In the genomic region with DNA sequence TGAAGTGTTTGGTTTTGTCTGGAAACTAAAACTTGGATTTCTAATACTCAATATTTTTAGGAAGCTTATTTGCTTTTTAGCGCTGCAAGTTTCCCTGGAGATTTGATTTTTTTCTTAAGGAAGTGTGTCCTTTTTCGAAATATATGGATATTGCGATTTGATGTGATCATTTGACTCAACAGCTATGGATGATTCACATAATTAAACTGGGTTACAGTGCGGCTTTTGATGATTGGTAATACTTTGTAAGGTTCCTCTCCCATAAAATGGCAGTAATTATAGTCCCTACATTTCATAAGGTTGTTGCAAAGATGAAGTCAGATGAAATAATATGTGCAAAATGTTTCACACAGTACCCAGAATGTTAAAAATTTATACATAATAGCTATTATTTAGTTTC, we compare ENCODE assay signal across 22 cellular contexts. TPM values are rescaled to one million over a fixed set of nuclear protein-coding genes. Genes with fewer than 3 reads are reported as not detected.
A peak's percentile ranks its signal among the peaks of the same experiment; 100 is the strongest.
DNase-seq lines count a peak whose midpoint lies in the region; ATAC-seq, FAIRE-seq and TF ChIP-seq lines count a peak whose summit lies in the region.
"Had no signal": no experiment of that assay in that cellular context is flagged by ENCODE, and none has a peak within 500 bp of the region (broad histone marks: within the 10 kb centered on the region; RNA-seq: fewer than 3 reads in every experiment).

No MANE protein-coding gene starts in this region.

- H3K4me1 ChIP-seq in naive thymus-derived CD4-positive, alpha-beta T cell (ENCODE audit: control insufficient read depth in 2 of 2, insufficient read depth in 2 of 2, low read length in 2 of 2), result peaks cover 11 to 72% of the 10 kb centered on the region in 2 donors

- H3K9me3 Mint-ChIP-seq in activated T-cell treated with anti-CD3 and anti-CD28 coated beads, Interleukin-2, amount 50 U/mL, for 24 hours, result no peaks in the 10 kb centered on the region
- H3K9me3 Mint-ChIP-seq in activated T-helper 17 cell treated with anti-CD3 and anti-CD28 coated beads, Interleukin-2, amount 50 U/mL, for 72 hours, result no peaks in the 10 kb centered on the region
- no peaks in the 10 kb centered on the region for H3K9me3 Mint-ChIP-seq in naive thymus-derived CD4-positive, alpha-beta T cell
- H3K9me3 Mint-ChIP-seq in natural killer cell, result no peaks in the 10 kb centered on the region
- H3K9me3 Mint-ChIP-seq: naive thymus-derived CD8-positive, alpha-beta T cell had no signal

- CTCF ChIA-PET in naive thymus-derived CD4-positive, alpha-beta T cell (lab: Charles Lee), result interaction anchor here (0.6 to 2.7 kb wide), 4 partner anchors 13 to 674 kb away, joined by 4 to 15 read pairs (median 10); partner anchors contain the start of gene LDHB

- no peaks in the 10 kb centered on the region for H3K27me3 ChIP-seq in naive thymus-derived CD4-positive, alpha-beta T cell (ENCODE audit: control insufficient read depth in 2 of 2, insufficient read depth in 2 of 2, low read length in 2 of 2)
- H3K27me3 ChIP-seq: BE2C, esophagus squamous epithelium had no signal

- POLR2A ChIA-PET in naive thymus-derived CD4-positive, alpha-beta T cell (lab: Charles Lee), result interaction anchor here (0.9 to 4.5 kb wide), 6 partner anchors 8 to 33 kb away, joined by 4 to 40 read pairs (median 14); partner anchors contain the start of gene LDHB

- TF ChIP-seq CTCF in natural killer cell (IDR thresholded peaks at IDR 0.05), result no peak
- TF ChIP-seq CTCF in GM10266 (IDR thresholded peaks at IDR 0.05; ENCODE audit: control insufficient read depth, insufficient read depth, low read depth, missing control alignments), result no peak

- H3K4me3 Mint-ChIP-seq in activated T-cell treated with anti-CD3 and anti-CD28 coated beads, Interleukin-2, amount 50 U/mL, for 24 hours, result no peak overlapping the region
- H3K4me3 Mint-ChIP-seq in activated T-helper 17 cell treated with anti-CD3 and anti-CD28 coated beads, Interleukin-2, amount 50 U/mL, for 72 hours, result peak overlapping the region; percentile 47
- peak overlapping the region in 4 of 10 donors; percentile 34 to 89 (median 52) for H3K4me3 Mint-ChIP-seq in naive thymus-derived CD4-positive, alpha-beta T cell
- no peak overlapping the region for H3K4me3 Mint-ChIP-seq in natural killer cell

- peak; percentile 60 for FAIRE-seq in GM12892 (lab: Jason Lieb, UNC)
- FAIRE-seq: K562 had no signal

- H3K27ac ChIP-seq in naive thymus-derived CD4-positive, alpha-beta T cell (ENCODE audit: low read depth, low read length), result no peak overlapping the region

- H3K4me3 ChIP-seq in naive thymus-derived CD4-positive, alpha-beta T cell (ENCODE audit: low read length), result no peak overlapping the region
- H3K4me3 ChIP-seq: esophagus squamous epithelium, K562 had no signal

- H3K4me1 Mint-ChIP-seq in activated T-cell treated with anti-CD3 and anti-CD28 coated beads, Interleukin-2, amount 50 U/mL, for 24 hours (ENCODE audit: low read depth), result peaks cover 86% of the 10 kb centered on the region
- peaks cover 54% of the 10 kb centered on the region for H3K4me1 Mint-ChIP-seq in activated T-helper 17 cell treated with anti-CD3 and anti-CD28 coated beads, Interleukin-2, amount 50 U/mL, for 72 hours
- H3K4me1 Mint-ChIP-seq in naive thymus-derived CD4-positive, alpha-beta T cell, result peaks cover 53 to 98% (median 92%) of the 10 kb centered on the region in 7 donors
- peaks cover 0 to 5% of the 10 kb centered on the region in 2 donors for H3K4me1 Mint-ChIP-seq in natural killer cell

- no peak for TF ChIP-seq POLR2A in GM12892 (IDR thresholded peaks at IDR 0.05; ENCODE audit: low read depth, low read length)

- no peak for DNase-seq in activated T-cell treated with anti-CD3 and anti-CD28 coated beads, Interleukin-2, amount 50 U/mL, for 24 hours
- no peak for DNase-seq in activated T-cell treated with anti-CD3 and anti-CD28 coated beads, Interleukin-2, amount 50 U/mL, for 48 hours
- DNase-seq in GM12892 (ENCODE audit: insufficient read length) (no peak), natural killer cell (no peak), GM10266 (ENCODE audit: extremely low spot score) (no peak), NCI-H446 treated with DMSO at 0.1 percent for 48 hours (lab: John Stamatoyannopoulos, UW) (no peak)
- DNase-seq in naive thymus-derived CD4-positive, alpha-beta T cell, result no peak
- DNase-seq: activated CD4-positive, CD25-positive, alpha-beta regulatory T cell; effector CD8-positive, alpha-beta T cell; EL; esophagus squamous epithelium; left cardiac atrium; naive thymus-derived CD8-positive, alpha-beta T cell; NCI-H1694; NCI-H2171 treated with DMSO at 0.1 percent for 48 hours; RPMI8226; trophoblast cell had no signal

- intact Hi-C loops in naive thymus-derived CD4-positive, alpha-beta T cell (cut with micrococcal nuclease), result loop anchor here (5.0 kb wide), 4 partner anchors 33 to 172 kb away; no protein-coding TSS in a partner anchor
- intact Hi-C loops in natural killer cell (cut with micrococcal nuclease), result no loop called here

- H3K36me3 ChIP-seq in naive thymus-derived CD4-positive, alpha-beta T cell (ENCODE audit: control insufficient read depth in 2 of 3, insufficient read depth in 3 of 3, low read length in 3 of 3), result peaks cover 26 to 72% (median 40%) of the 10 kb centered on the region in 3 experiments

- peak overlapping the region; percentile 78 for H3K27ac Mint-ChIP-seq in activated T-cell treated with anti-CD3 and anti-CD28 coated beads, Interleukin-2, amount 50 U/mL, for 24 hours
- no peak overlapping the region for H3K27ac Mint-ChIP-seq in activated T-helper 17 cell treated with anti-CD3 and anti-CD28 coated beads, Interleukin-2, amount 50 U/mL, for 72 hours
- H3K27ac Mint-ChIP-seq in naive thymus-derived CD4-positive, alpha-beta T cell, result peak overlapping the region in 7 of 9 donors; percentile 19 to 92 (median 79)
- no peak overlapping the region for H3K27ac Mint-ChIP-seq in natural killer cell

- ATAC-seq in activated T-helper 17 cell treated with anti-CD3 and anti-CD28 coated beads, Interleukin-2, amount 50 U/mL, for 72 hours (replicated peaks), result no peak
- no peak for ATAC-seq in naive thymus-derived CD4-positive, alpha-beta T cell
- ATAC-seq in natural killer cell, result no peak
- ATAC-seq: K562; left cardiac atrium; naive thymus-derived CD8-positive, alpha-beta T cell; sciatic nerve had no signal

- no peaks in the 10 kb centered on the region for H3K27me3 Mint-ChIP-seq in activated T-cell treated with anti-CD3 and anti-CD28 coated beads, Interleukin-2, amount 50 U/mL, for 24 hours
- H3K27me3 Mint-ChIP-seq in activated T-helper 17 cell treated with anti-CD3 and anti-CD28 coated beads, Interleukin-2, amount 50 U/mL, for 72 hours, result no peaks in the 10 kb centered on the region
- H3K27me3 Mint-ChIP-seq in naive thymus-derived CD4-positive, alpha-beta T cell, result no peaks in the 10 kb centered on the region
- no peaks in the 10 kb centered on the region for H3K27me3 Mint-ChIP-seq in natural killer cell (ENCODE audit: low read depth in 2 of 2)
- H3K27me3 Mint-ChIP-seq: naive thymus-derived CD8-positive, alpha-beta T cell had no signal

- peaks cover 95% of the 10 kb centered on the region for H3K36me3 Mint-ChIP-seq in activated T-cell treated with anti-CD3 and anti-CD28 coated beads, Interleukin-2, amount 50 U/mL, for 24 hours (ENCODE audit: low read depth)
- peaks cover 97% of the 10 kb centered on the region for H3K36me3 Mint-ChIP-seq in activated T-helper 17 cell treated with anti-CD3 and anti-CD28 coated beads, Interleukin-2, amount 50 U/mL, for 72 hours (ENCODE audit: low read depth)
- H3K36me3 Mint-ChIP-seq in naive thymus-derived CD4-positive, alpha-beta T cell, result peaks cover 37 to 89% (median 67%) of the 10 kb centered on the region in 5 donors
- H3K36me3 Mint-ChIP-seq in natural killer cell, result peaks cover 47% of the 10 kb centered on the region

- no peaks in the 10 kb centered on the region for H3K9me3 ChIP-seq in naive thymus-derived CD4-positive, alpha-beta T cell (ENCODE audit: control insufficient read depth in 2 of 3, low read length in 3 of 3)
- H3K9me3 ChIP-seq: BE2C, esophagus squamous epithelium had no signal

RNA-seq across cellular contexts. Expression of gene LDHB, which starts 13.1 kb away (rescaled TPM):
- 1,146 TPM for polyA plus RNA-seq in GM12892 (2012; ENCODE audit: missing spikeins)
- 1,000 to 10,000 TPM; 1,054 to 1,593 TPM for total RNA-seq in activated T-helper 17 cell treated with anti-CD3 and anti-CD28 coated beads, Interleukin-2, amount 50 U/mL, for 72 hours
- 1,000 to 10,000 TPM in 3 of 5 experiments, 100 to 1,000 TPM in 2; 630 to 1,306 (median 1,079) TPM for total RNA-seq in naive thymus-derived CD4-positive, alpha-beta T cell
- polyA plus RNA-seq in naive thymus-derived CD4-positive, alpha-beta T cell, result 1,000 to 10,000 TPM; 2,617 to 2,849 TPM
- 100 to 1,000 TPM; 116 to 167 (median 125) TPM for total RNA-seq in natural killer cell

RNA-seq across cellular contexts. Expression of gene GYS2, which starts 39.9 kb away (rescaled TPM):
- not detected for polyA plus RNA-seq in GM12892 (2012; ENCODE audit: missing spikeins)
- total RNA-seq in activated T-helper 17 cell treated with anti-CD3 and anti-CD28 coated beads, Interleukin-2, amount 50 U/mL, for 72 hours, result not detected
- total RNA-seq in naive thymus-derived CD4-positive, alpha-beta T cell, result under 1 TPM in 2 of 5 experiments, not detected in 3; 0.12 to 0.27 TPM
- not detected for polyA plus RNA-seq in naive thymus-derived CD4-positive, alpha-beta T cell
- not detected for total RNA-seq in natural killer cell
- total RNA-seq: glomerular endothelial cell, K562 had no signal
- polyA plus RNA-seq: K562; naive thymus-derived CD8-positive, alpha-beta T cell had no signal

Comparison
In these comparisons a context has a peak if more than half of its experiments do, and no peak if none do; other contexts are left out.
1. H3K27ac Mint-ChIP-seq: peak in activated T-cell treated with anti-CD3 and anti-CD28 coated beads, Interleukin-2, amount 50 U/mL, for 24 hours (single experiment) and naive thymus-derived CD4-positive, alpha-beta T cell (7 of 9); none in activated T-helper 17 cell treated with anti-CD3 and anti-CD28 coated beads, Interleukin-2, amount 50 U/mL, for 72 hours (single experiment) and natural killer cell (0 of 2).